ENCODE assay signal across 4 cellular contexts in genomic region chr13:99210627-99211026, GRCh38. TPM values are rescaled to one million over a fixed set of nuclear protein-coding genes. Genes with fewer than 3 reads are reported as not detected.
"Had no signal": no experiment of that assay in that cellular context is flagged by ENCODE, and none has a peak within 500 bp of the region (broad histone marks: within the 10 kb centered on the region; RNA-seq: fewer than 3 reads in every experiment).

No MANE protein-coding gene starts in this region.

RNA-seq across cellular contexts. Expression of gene GPR18, which starts 47.6 kb away (rescaled TPM):
- total RNA-seq: H4, HepG2, HFFc6, HT1080 had no signal
- polyA plus RNA-seq: HepG2 had no signal
